Comparison of ENCODE assay signal across 8 cellular contexts in the genomic region with DNA sequence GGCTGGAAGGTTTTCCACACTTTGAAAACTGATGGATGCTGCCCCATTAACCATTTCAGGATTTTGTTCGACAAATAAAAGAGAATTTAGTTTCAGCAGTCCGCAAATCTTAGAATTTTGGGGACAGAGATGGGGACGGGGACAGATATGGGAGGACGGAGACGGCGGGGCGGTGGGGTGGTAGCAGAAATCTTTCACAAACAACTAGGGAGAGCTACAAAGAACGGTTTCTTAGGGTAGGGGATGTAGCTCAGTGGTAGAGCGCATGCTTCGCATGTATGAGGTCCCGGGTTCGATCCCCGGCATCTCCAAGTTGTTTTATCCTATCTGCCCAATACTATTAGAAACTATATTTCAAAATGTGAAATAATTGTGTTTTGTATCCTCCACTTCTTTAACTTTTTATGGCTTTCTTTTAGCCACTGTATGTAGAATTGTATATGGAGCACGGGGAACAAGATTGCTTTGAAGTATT.
DNase-seq lines count a peak whose midpoint lies in the region; ATAC-seq and TF ChIP-seq lines count a peak whose summit lies in the region.

No MANE protein-coding gene starts in this region.

- H3K9ac ChIP-seq in mucosa of stomach (ENCODE audit: low read length), result peak overlapping the region; percentile 42

- H3K4me1 ChIP-seq in mucosa of stomach (ENCODE audit: control insufficient read depth, insufficient read depth, low read length), result no peaks in the 10 kb centered on the region

- H3K27me3 ChIP-seq in mucosa of stomach (ENCODE audit: control insufficient read depth, insufficient read depth, low read length), result no peaks in the 10 kb centered on the region

- peak; percentile 41 for ATAC-seq in GM19023 (IDR thresholded peaks at IDR 0.05; ENCODE audit: unreplicated experiment)

- no peaks in the 10 kb centered on the region for H3K36me3 ChIP-seq in mucosa of stomach (ENCODE audit: control insufficient read depth, insufficient read depth, low read length)

- H3K4me3 ChIP-seq in mucosa of stomach (ENCODE audit: low read length), result peak overlapping the region; percentile 51

- H3K9me3 ChIP-seq in mucosa of stomach (ENCODE audit: control insufficient read depth, low read length), result no peaks in the 10 kb centered on the region

- DNase-seq in ACHN (peak; percentile 68), HS-5 (ENCODE audit: low read depth) (peak; percentile 62), NOMO-1 treated with DMSO at 0.1 percent for 48 hours (lab: John Stamatoyannopoulos, UW; ENCODE audit: unreplicated experiment) (peak; percentile 77), erythroblast (lab: John Stamatoyannopoulos, UW) (peak; percentile 86 to 92)
- peak; percentile 54 for DNase-seq in activated CD8-positive, alpha-beta memory T cell treated with anti-CD3 and anti-CD28 coated beads, Interleukin-2, amount 50 U/mL, for 24 hours (ENCODE audit: extremely low read depth)
- DNase-seq in stimulated activated CD8-positive, alpha-beta memory T cell treated with anti-CD3 and anti-CD28 coated beads, Interleukin-7, amount 100 ng/mL, for 24 hours (ENCODE audit: low read depth), result peak; percentile 58

- in situ Hi-C loops in ACHN (cut with HindIII; ENCODE audit: low pct_ligation_motif_present, low pct_unique_long_range_greater_than_20kb, low sequenced_read_pairs), result no loop called here

- TF ChIP-seq POLR2A in erythroblast (IDR thresholded peaks at IDR 0.05; ENCODE audit: low read length), result no peak

Comparison
In these comparisons a context has a peak if more than half of its experiments do, and no peak if none do; other contexts are left out.
1. Peak in every context shown above with its lines: DNase-seq, ATAC-seq and H3K4me3 ChIP-seq.